ENCODE assay signal across 19 cellular contexts in the genomic region with DNA sequence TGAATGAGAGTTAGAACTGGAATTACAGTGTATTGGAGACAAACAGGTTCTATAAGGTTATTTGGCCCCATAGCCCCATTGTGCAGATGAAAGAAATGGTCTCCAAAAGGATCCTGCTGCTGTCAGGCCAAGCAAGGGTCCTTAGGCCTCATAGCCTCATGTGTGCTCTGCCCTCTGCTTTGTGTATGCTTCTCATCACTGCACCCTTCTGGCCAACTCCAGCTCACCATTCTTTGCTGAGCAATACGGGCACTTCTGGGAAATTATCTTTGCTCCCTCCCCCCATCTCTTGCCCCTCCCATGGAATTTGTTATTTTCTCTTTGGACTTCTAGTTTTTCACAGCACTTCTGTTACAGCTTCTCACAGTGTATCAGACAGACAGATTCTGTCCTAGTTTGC.
"Had no signal": no experiment of that assay in that cellular context is flagged by ENCODE, and none has a peak within 500 bp of the region (broad histone marks: within the 10 kb centered on the region; RNA-seq: fewer than 3 reads in every experiment).

No MANE protein-coding gene starts in this region.

- DNase-seq: activated CD4-positive, alpha-beta T cell treated with anti-CD3 and anti-CD28 coated beads, Interleukin-2, amount 10 ng/mL, durations not matched to agents 24 days and 14 days; activated CD4-positive, CD25-positive, alpha-beta regulatory T cell; activated CD8-positive, alpha-beta T cell treated with anti-CD3 and anti-CD28 coated beads, Interleukin-2, amount 10 ng/mL, durations not matched to agents 7 days and 5 days; activated effector memory CD4-positive, alpha-beta T cell treated with anti-CD3 and anti-CD28 coated beads, Interleukin-2, amount 50 U/mL, for 16 hours; activated naive CD4-positive, alpha-beta T cell treated with anti-CD3 and anti-CD28 coated beads, Interleukin-2, amount 50 U/mL, for 16 hours; activated T-cell treated with anti-CD3 and anti-CD28 coated beads, Interleukin-2, amount 50 U/mL, for 24 hours; aorta; brain microvascular endothelial cell; central memory CD4-positive, alpha-beta T cell; dorsolateral prefrontal cortex; foreskin fibroblast; left lung; nephron progenitor cell; nucleus accumbens; stimulated activated naive CD4-positive, alpha-beta T cell; uterus had no signal

- H3K27me3 Mint-ChIP-seq: activated CD4-positive, alpha-beta T cell treated with anti-CD3 and anti-CD28 coated beads, Interleukin-2, amount 10 ng/mL, durations not matched to agents 24 days and 14 days; activated T-cell treated with anti-CD3 and anti-CD28 coated beads, Interleukin-2, amount 50 U/mL, for 24 hours had no signal

- H3K27ac Mint-ChIP-seq: activated CD4-positive, alpha-beta T cell treated with anti-CD3 and anti-CD28 coated beads, Interleukin-2, amount 10 ng/mL, durations not matched to agents 24 days and 14 days; activated CD8-positive, alpha-beta T cell treated with anti-CD3 and anti-CD28 coated beads, Interleukin-2, amount 10 ng/mL, durations not matched to agents 7 days and 5 days; activated T-cell treated with anti-CD3 and anti-CD28 coated beads, Interleukin-2, amount 50 U/mL, for 24 hours; nephron progenitor cell had no signal

- H3K4me1 Mint-ChIP-seq: activated CD4-positive, alpha-beta T cell treated with anti-CD3 and anti-CD28 coated beads, Interleukin-2, amount 10 ng/mL, durations not matched to agents 24 days and 14 days; nephron progenitor cell had no signal

- H3K27ac ChIP-seq: brain microvascular endothelial cell, dorsolateral prefrontal cortex, epithelial cell of prostate, hepatocyte, left lung, tibial nerve, uterus had no signal

- H3K27me3 ChIP-seq: brain microvascular endothelial cell, tibial nerve, uterus had no signal

- H3K36me3 ChIP-seq: brain microvascular endothelial cell, left lung, tibial nerve, uterus had no signal

- H3K9me3 Mint-ChIP-seq: activated CD4-positive, alpha-beta T cell treated with anti-CD3 and anti-CD28 coated beads, Interleukin-2, amount 10 ng/mL, durations not matched to agents 24 days and 14 days had no signal

- H3K9me3 ChIP-seq: left lung, tibial nerve, uterus had no signal

- H3K4me2 ChIP-seq: hepatocyte had no signal

- ATAC-seq: activated CD8-positive, alpha-beta T cell treated with anti-CD3 and anti-CD28 coated beads, Interleukin-2, amount 10 ng/mL, durations not matched to agents 7 days and 5 days; left lung had no signal

- H3K4me3 ChIP-seq: dorsolateral prefrontal cortex, hepatocyte, left lung, tibial nerve, uterus had no signal

- H3K79me2 ChIP-seq: hepatocyte had no signal

- H3K4me1 ChIP-seq: left lung, tibial nerve, uterus had no signal

- H2AFZ ChIP-seq: hepatocyte had no signal

- H3K4me3 Mint-ChIP-seq: activated CD4-positive, alpha-beta T cell treated with anti-CD3 and anti-CD28 coated beads, Interleukin-2, amount 10 ng/mL, durations not matched to agents 24 days and 14 days; activated CD8-positive, alpha-beta T cell treated with anti-CD3 and anti-CD28 coated beads, Interleukin-2, amount 10 ng/mL, durations not matched to agents 7 days and 5 days; activated T-cell treated with anti-CD3 and anti-CD28 coated beads, Interleukin-2, amount 50 U/mL, for 24 hours; nephron progenitor cell had no signal
